In genomic region chr1:119947468-119947867, GRCh38 we compare ENCODE assay signal across 21 cellular contexts. TPM values are rescaled to one million over a fixed set of nuclear protein-coding genes. Genes with fewer than 3 reads are reported as not detected.
A peak's percentile ranks its signal among the peaks of the same experiment; 100 is the strongest.
DNase-seq lines count a peak whose midpoint lies in the region; ATAC-seq, FAIRE-seq and TF ChIP-seq lines count a peak whose summit lies in the region.
"Had no signal": no experiment of that assay in that cellular context is flagged by ENCODE, and none has a peak within 500 bp of the region (broad histone marks: within the 10 kb centered on the region; RNA-seq: fewer than 3 reads in every experiment).

No MANE protein-coding gene starts in this region.

- H3K9ac ChIP-seq in kidney (ENCODE audit: low read length in 2 of 2), result no peak overlapping the region

- H3K27me3 ChIP-seq in body of pancreas, result no peaks in the 10 kb centered on the region
- H3K27me3 ChIP-seq: adrenal gland, heart right ventricle, spleen, testis had no signal

- H3K4me1 ChIP-seq in kidney (ENCODE audit: control insufficient read depth in 1 of 2, insufficient read depth in 1 of 2, low read depth in 1 of 2, low read length in 2 of 2) (no peaks in the 10 kb centered on the region), body of pancreas (no peaks in the 10 kb centered on the region)
- H3K4me1 ChIP-seq: adrenal gland had no signal

- TF ChIP-seq CTCF in fibroblast of pulmonary artery (IDR thresholded peaks at IDR 0.05; ENCODE audit: low read length, missing control alignments), result no peak
- TF ChIP-seq CTCF in kidney (IDR thresholded peaks at IDR 0.05; ENCODE audit: borderline replicate concordance, extremely low read depth, insufficient read depth), result no peak
- no peak for TF ChIP-seq CTCF in body of pancreas (IDR thresholded peaks at IDR 0.05)

- H3K36me3 ChIP-seq in kidney (ENCODE audit: control insufficient read depth in 1 of 2, insufficient read depth in 2 of 2, low read length in 2 of 2) (peaks cover 9 to 24% of the 10 kb centered on the region in 2 donors), body of pancreas (replicated peaks in 1 of 2; ENCODE audit: insufficient read depth in 1 of 2, low read depth in 2 of 2) (peaks cover 0 to 8% of the 10 kb centered on the region in 2 donors)

- DNase-seq in DMS 273 (lab: John Stamatoyannopoulos, UW; ENCODE audit: unreplicated experiment) (peak; percentile 4), DMS 273 treated with DMSO at 0.1 percent for 48 hours (lab: John Stamatoyannopoulos, UW) (no peak), amniotic epithelial cell (ENCODE audit: low read depth) (peak; percentile 49), fibroblast of pulmonary artery (ENCODE audit: low read depth) (peak; percentile 86), stromal cell of bone marrow (ENCODE audit: low read depth) (peak; percentile 74), kidney (no peak), body of pancreas (no peak)
- DNase-seq: activated T-cell treated with anti-CD3 and anti-CD28 coated beads, Interleukin-2, amount 50 U/mL, for 24 hours; adrenal gland; effector memory CD4-positive, alpha-beta T cell; heart right ventricle; left ventricle myocardium superior; NCI-H446; spleen; testis had no signal

- no peak for ATAC-seq in body of pancreas
- ATAC-seq in GM21390 (IDR thresholded peaks at IDR 0.05; ENCODE audit: unreplicated experiment), result no peak

- FAIRE-seq in kidney (lab: Jason Lieb, UNC), result no peak
- FAIRE-seq: D721Med had no signal

- WGBS in body of pancreas, 2 donors, result 36 to 58% methylated on average over 3 of the region's 3 CpGs

- H3K4me3 ChIP-seq in fibroblast of pulmonary artery (replicated peaks; ENCODE audit: low read depth, low read length), result no peak overlapping the region
- no peak overlapping the region for H3K4me3 ChIP-seq in kidney (ENCODE audit: low read length in 2 of 2)
- no peak overlapping the region for H3K4me3 ChIP-seq in body of pancreas
- H3K4me3 ChIP-seq: adrenal gland, heart right ventricle, spleen, testis had no signal

- no peak for TF ChIP-seq POLR2A in body of pancreas (IDR thresholded peaks at IDR 0.05)

- H3K27ac ChIP-seq in kidney (ENCODE audit: low read depth in 2 of 2, low read length in 2 of 2) (no peak overlapping the region), body of pancreas (no peak overlapping the region)
- H3K27ac ChIP-seq: 22Rv1, adrenal gland, spleen, testis had no signal

- H3K9me3 ChIP-seq in kidney (ENCODE audit: control insufficient read depth in 1 of 2, low read length in 2 of 2) (no peaks in the 10 kb centered on the region), body of pancreas (no peaks in the 10 kb centered on the region)
- H3K9me3 ChIP-seq: adrenal gland, heart right ventricle, spleen, testis had no signal

- intact Hi-C loops in kidney (cut with DNase I) (no loop called here), body of pancreas (cut with DNase I) (no loop called here)

RNA-seq across cellular contexts. Expression of gene ADAM30, which starts 51.2 kb away (rescaled TPM):
- total RNA-seq in kidney (not detected), body of pancreas (not detected)
- not detected for polyA plus RNA-seq in kidney (ENCODE audit: insufficient read depth, low read depth, low replicate concordance)
- total RNA-seq: activated CD4-positive, alpha-beta T cell treated with anti-CD3 and anti-CD28 coated beads, Interleukin-2, amount 10 ng/mL, durations not matched to agents 24 days and 14 days; adrenal gland; heart right ventricle; left ventricle myocardium superior; OCI-LY7; spleen; T-helper 1 cell treated with Interleukin-12 subunit alpha and Interleukin-12 subunit beta and Interleukin-4 antibody, amounts not matched to agents 30 ng/mL and 1 ng/mL, for 36 hours had no signal
- polyA plus RNA-seq: adrenal gland, heart right ventricle, spleen had no signal

Comparison
In these comparisons a context has a peak if more than half of its experiments do, and no peak if none do; other contexts are left out.
1. DNase-seq: peak in DMS 273 (single experiment), amniotic epithelial cell (single experiment), fibroblast of pulmonary artery (single experiment) and stromal cell of bone marrow (single experiment); none in DMS 273 treated with DMSO at 0.1 percent for 48 hours (single experiment), kidney (single experiment) and body of pancreas (0 of 4).